Comparison of ENCODE assay signal across 1 cellular context in genomic region chr20:33897313-33897912, GRCh38.
TF ChIP-seq lines count a peak whose summit lies in the region.

No MANE protein-coding gene starts in this region.

TF ChIP-seq in K562, 482 proteins besides CTCF, POLR2A, EP300 and RAD21 (continued from another document):
- TF ChIP-seq BDP1 (IDR thresholded peaks at IDR 0.05; ENCODE audit: insufficient read depth, insufficient read length): no peak
- no peak for TF ChIP-seq ZBTB8A (IDR thresholded peaks at IDR 0.05; ENCODE audit: partially characterized antibody)
- no peak for TF ChIP-seq STAT5B (CRISPR knock-in tag; IDR thresholded peaks at IDR 0.05)
- no peak for TF ChIP-seq ZBED1 (IDR thresholded peaks at IDR 0.05)
- no peak for TF ChIP-seq FOXJ2 (tag; IDR thresholded peaks at IDR 0.05)
- no peak for TF ChIP-seq ZNF174 (CRISPR knock-in tag; IDR thresholded peaks at IDR 0.05)
- no peak for TF ChIP-seq ZNF347 (CRISPR knock-in tag; IDR thresholded peaks at IDR 0.05; ENCODE audit: low read depth)
- TF ChIP-seq MAX (CRISPR knock-in tag; IDR thresholded peaks at IDR 0.05): no peak
- no peak for TF ChIP-seq SETDB1 (IDR thresholded peaks at IDR 0.05; ENCODE audit: low read length)
- TF ChIP-seq NR1H2 (CRISPR knock-in tag; IDR thresholded peaks at IDR 0.05): no peak
- TF ChIP-seq NCOA6 (IDR thresholded peaks at IDR 0.05): no peak
- TF ChIP-seq NFRKB (IDR thresholded peaks at IDR 0.05; ENCODE audit: low read depth): no peak
- TF ChIP-seq ELF2 (CRISPR knock-in tag; IDR thresholded peaks at IDR 0.05): no peak
- TF ChIP-seq KLF16 (IDR thresholded peaks at IDR 0.05): no peak
- no peak for TF ChIP-seq ATF4 (CRISPR knock-in tag; IDR thresholded peaks at IDR 0.05)
- no peak for TF ChIP-seq NR0B1 (IDR thresholded peaks at IDR 0.05; ENCODE audit: partially characterized antibody)
- TF ChIP-seq NR2F6 (CRISPR knock-in tag; IDR thresholded peaks at IDR 0.05): no peak
- no peak for TF ChIP-seq ELF4 (CRISPR knock-in tag; IDR thresholded peaks at IDR 0.05)
- no peak for TF ChIP-seq ZNF780A (CRISPR knock-in tag; IDR thresholded peaks at IDR 0.05)
- TF ChIP-seq ZNF830 (CRISPR knock-in tag; IDR thresholded peaks at IDR 0.05): no peak
- no peak for TF ChIP-seq NFE2L1 (tag; IDR thresholded peaks at IDR 0.05; ENCODE audit: borderline replicate concordance, low read depth)
- no peak for TF ChIP-seq DLX4 (CRISPR knock-in tag; IDR thresholded peaks at IDR 0.05)
- TF ChIP-seq ADNP (tag; IDR thresholded peaks at IDR 0.05): peak; percentile 59; the same call in 1 of the 2 replicates
- TF ChIP-seq ZNF133 (CRISPR knock-in tag; IDR thresholded peaks at IDR 0.05): no peak
- no peak for TF ChIP-seq MCM2 (IDR thresholded peaks at IDR 0.05; ENCODE audit: low read depth)
- TF ChIP-seq THRB (CRISPR knock-in tag; conservative IDR thresholded peaks at IDR 0.05): no peak
- TF ChIP-seq GTF2A2 (tag; IDR thresholded peaks at IDR 0.05): no peak
- TF ChIP-seq SIN3A (IDR thresholded peaks at IDR 0.05; ENCODE audit: borderline replicate concordance in 2 of 2, control insufficient read depth in 1 of 2, low read depth in 2 of 2, low read length in 2 of 2): no peak
- 0 out of 2 replicates have a peak, but pooled peaks have one; percentile 6 for TF ChIP-seq SMC3 (conservative IDR thresholded peaks at IDR 0.05; ENCODE audit: insufficient read depth, low read depth, low read length)
- no peak for TF ChIP-seq ZNF253 (CRISPR knock-in tag; conservative IDR thresholded peaks at IDR 0.05)
- peak; percentile 73 for TF ChIP-seq ATF3 (IDR thresholded peaks at IDR 0.05)
- no peak for TF ChIP-seq ATF3 (CRISPR knock-in tag; conservative IDR thresholded peaks at IDR 0.05)
- peak; percentile 57 for TF ChIP-seq DPF2 (IDR thresholded peaks at IDR 0.05)
- TF ChIP-seq SMARCE1 (IDR thresholded peaks at IDR 0.05): peak; percentile 46; the same call in 1 of the 2 replicates
- TF ChIP-seq PHB2 (IDR thresholded peaks at IDR 0.05; ENCODE audit: low read depth): no peak
- no peak for TF ChIP-seq E2F4 (CRISPR knock-in tag; IDR thresholded peaks at IDR 0.05; ENCODE audit: low read depth)
- TF ChIP-seq ZNF76 (CRISPR knock-in tag; IDR thresholded peaks at IDR 0.05; ENCODE audit: borderline replicate concordance): no peak
- no peak for TF ChIP-seq CSDE1 (IDR thresholded peaks at IDR 0.05)
- TF ChIP-seq EWSR1 (IDR thresholded peaks at IDR 0.05; ENCODE audit: borderline replicate concordance, low read depth, partially characterized antibody): no peak
- no peak for TF ChIP-seq ZBTB49 (CRISPR knock-in tag; IDR thresholded peaks at IDR 0.05; ENCODE audit: borderline replicate concordance)
- TF ChIP-seq MTF1 (CRISPR knock-in tag; IDR thresholded peaks at IDR 0.05; ENCODE audit: borderline replicate concordance): no peak
- TF ChIP-seq PREB (CRISPR knock-in tag; IDR thresholded peaks at IDR 0.05): no peak
- no peak for TF ChIP-seq PKNOX1 (IDR thresholded peaks at IDR 0.05)
- peak; percentile 85 for TF ChIP-seq FOSL1 (tag; conservative IDR thresholded peaks at IDR 0.05)
- TF ChIP-seq JUND (IDR thresholded peaks at IDR 0.05; ENCODE audit: borderline replicate concordance, low read depth, low read length): peak; percentile 72
- TF ChIP-seq JUND (tag; IDR thresholded peaks at IDR 0.05; ENCODE audit: borderline replicate concordance, low read depth, low read length): peak; percentile 71; the same call in 2 of the 3 replicates
- no peak for TF ChIP-seq RBM17 (IDR thresholded peaks at IDR 0.05; ENCODE audit: borderline replicate concordance, low read depth, low read length)
- TF ChIP-seq ASH1L (IDR thresholded peaks at IDR 0.05; ENCODE audit: borderline replicate concordance, low read depth, partially characterized antibody): no peak
- TF ChIP-seq ARID3B (CRISPR knock-in tag; IDR thresholded peaks at IDR 0.05; ENCODE audit: borderline replicate concordance): no peak
- TF ChIP-seq CTCFL (IDR thresholded peaks at IDR 0.05; ENCODE audit: borderline replicate concordance, insufficient read depth, low read depth, low read length, poor library complexity, severe bottlenecking): peak; percentile 38
- TF ChIP-seq FOXP1 (CRISPR knock-in tag; IDR thresholded peaks at IDR 0.05): no peak
- TF ChIP-seq SRSF7 (optimal IDR thresholded peaks at IDR 0.05; ENCODE audit: low read depth, low read length): no peak
- no peak for TF ChIP-seq POLR3G (IDR thresholded peaks at IDR 0.05; ENCODE audit: extremely low read depth, insufficient read length, insufficient replicate concordance)
- TF ChIP-seq MEF2D (tag; conservative IDR thresholded peaks at IDR 0.05; ENCODE audit: low read depth): no peak
- TF ChIP-seq SRSF9 (IDR thresholded peaks at IDR 0.05; ENCODE audit: borderline replicate concordance, low read depth, low read length): no peak
